ENCODE assay signal across 8 cellular contexts in genomic region chr5:73591102-73591695, GRCh38. TPM values are rescaled to one million over a fixed set of nuclear protein-coding genes. Genes with fewer than 3 reads are reported as not detected.
DNase-seq lines count a peak whose midpoint lies in the region; ATAC-seq, FAIRE-seq and TF ChIP-seq lines count a peak whose summit lies in the region.

No MANE protein-coding gene starts in this region.

- 46 to 56% methylated on average over 4 of the region's 4 CpGs for WGBS in GM23248 (ENCODE audit: low coverage in 1 of 2, low lambda C conversion rate in 2 of 2, missing lambda C conversion rate in 2 of 2), 2 experiments
- 47% methylated on average over 4 of the region's 4 CpGs for WGBS in HepG2 (ENCODE audit: low lambda C conversion rate)

- H3K27ac ChIP-seq in DOHH2 (ENCODE audit: low read depth, low read length) = no peak overlapping the region
- peak overlapping the region; percentile 41 for H3K27ac ChIP-seq in GM23248
- no peak overlapping the region for H3K27ac ChIP-seq in SU-DHL-6 (ENCODE audit: low read depth, low read length)
- no peak overlapping the region for H3K27ac ChIP-seq in HepG2 (ENCODE audit: extremely low read length, insufficient read depth, low read length)

- no peak for TF ChIP-seq POLR2A in HepG2 (IDR thresholded peaks at IDR 0.05; ENCODE audit: insufficient read depth in 1 of 2, low read depth in 2 of 2, low read length in 2 of 2)

- no peak overlapping the region for H3K9ac ChIP-seq in GM23248
- H3K9ac ChIP-seq in SU-DHL-6 (ENCODE audit: low read length) = no peak overlapping the region
- no peak overlapping the region for H3K9ac ChIP-seq in HepG2 (ENCODE audit: insufficient read depth, low read depth, low read length)

- H3K27me3 ChIP-seq in DOHH2 (ENCODE audit: control insufficient read depth, low read length) = no peaks in the 10 kb centered on the region
- no peaks in the 10 kb centered on the region for H3K27me3 ChIP-seq in GM23248 (replicated peaks; ENCODE audit: insufficient read depth)
- H3K27me3 ChIP-seq in SU-DHL-6 (ENCODE audit: low read length) = no peaks in the 10 kb centered on the region
- H3K27me3 ChIP-seq in HepG2 (ENCODE audit: control insufficient read depth in 1 of 2, insufficient read depth in 2 of 2, low read length in 2 of 2) = no peaks in the 10 kb centered on the region; a peak in 1 of 5 replicates

- H3K9me2 ChIP-seq in DOHH2 (replicated peaks; ENCODE audit: control insufficient read depth, low read length) (no peaks in the 10 kb centered on the region), GM23248 (ENCODE audit: insufficient read depth) (no peaks in the 10 kb centered on the region), SU-DHL-6 (replicated peaks; ENCODE audit: insufficient read depth, low read length) (no peaks in the 10 kb centered on the region)

- H3F3A ChIP-seq in DOHH2 (ENCODE audit: control insufficient read depth, insufficient read depth) (no peaks in the 10 kb centered on the region), GM23248 (ENCODE audit: insufficient read depth) (peaks cover 26% of the 10 kb centered on the region), SU-DHL-6 (ENCODE audit: insufficient read depth) (no peaks in the 10 kb centered on the region)

- ATAC-seq in HepG2 = peak; percentile 77
- ATAC-seq in stimulated activated naive CD8-positive, alpha-beta T cell treated with anti-CD3 and anti-CD28 coated beads, Interleukin-15, Interleukin-2, amounts not matched to agents 100 U/mL and 50 U/mL, for 24 hours = no peak
- ATAC-seq in HG03095 (IDR thresholded peaks at IDR 0.05; ENCODE audit: unreplicated experiment) = no peak

- TF ChIP-seq CTCF in DOHH2 (IDR thresholded peaks at IDR 0.05; ENCODE audit: low read depth, low read length, poor library complexity, severe bottlenecking) (peak; percentile 72), SU-DHL-6 (IDR thresholded peaks at IDR 0.05; ENCODE audit: insufficient read depth, low read length, poor library complexity, severe bottlenecking) (peak; percentile 41), choroid plexus epithelial cell (conservative IDR thresholded peaks at IDR 0.05; ENCODE audit: low read depth, low read length) (peak; percentile 73), HepG2 (CRISPR knock-in tag; IDR thresholded peaks at IDR 0.05) (peak; percentile 78)

- no peak overlapping the region for H2AFZ ChIP-seq in GM23248
- H2AFZ ChIP-seq in SU-DHL-6 (ENCODE audit: low read depth, low read length, severe bottlenecking) = no peak overlapping the region
- no peak overlapping the region for H2AFZ ChIP-seq in HepG2 (ENCODE audit: low read length)

- BruUV-seq in HepG2 (replicated peaks; lab: Mats Ljungman, UMichigan) = no TSS peak

- intact Hi-C loops in HepG2 (cut with micrococcal nuclease; ENCODE audit: unreplicated experiment) = loop anchor here (1.0 to 2.0 kb wide), 4 partner anchors 36 to 201 kb away; partner anchors contain the start of gene ARHGEF28

- no peaks in the 10 kb centered on the region for H3K79me2 ChIP-seq in DOHH2 (ENCODE audit: control insufficient read depth, low read length)
- no peaks in the 10 kb centered on the region for H3K79me2 ChIP-seq in GM23248 (ENCODE audit: insufficient read depth)
- H3K79me2 ChIP-seq in SU-DHL-6 (ENCODE audit: insufficient read depth, low read length) = no peaks in the 10 kb centered on the region
- H3K79me2 ChIP-seq in HepG2 (ENCODE audit: insufficient read depth, low read length) = no peaks in the 10 kb centered on the region

- CTCF ChIA-PET in HepG2 (lab: Yijun Ruan, JAX; ENCODE audit: low intra/inter-chr PET ratio, low total read pairs) = interaction anchor here (1.1 to 3.0 kb wide), 6 partner anchors 40 to 201 kb away, joined by 3 to 37 read pairs (median 4); no protein-coding TSS in a partner anchor

- peak; percentile 81 for TF ChIP-seq RAD21 in HepG2 (CRISPR knock-in tag; IDR thresholded peaks at IDR 0.05)

- peak; percentile 89 for FAIRE-seq in HepG2 (lab: Jason Lieb, UNC)

- H3K4me2 ChIP-seq in DOHH2 (ENCODE audit: low read length) = no peak overlapping the region
- no peak overlapping the region for H3K4me2 ChIP-seq in GM23248 (ENCODE audit: unreplicated experiment)
- no peak overlapping the region for H3K4me2 ChIP-seq in SU-DHL-6 (ENCODE audit: low read depth, low read length, poor library complexity, severe bottlenecking)
- no peak overlapping the region for H3K4me2 ChIP-seq in HepG2 (ENCODE audit: low read depth, low read length)

- no peaks in the 10 kb centered on the region for H3K36me3 ChIP-seq in DOHH2 (ENCODE audit: control insufficient read depth, low read length)
- no peaks in the 10 kb centered on the region for H3K36me3 ChIP-seq in GM23248 (ENCODE audit: low read depth)
- H3K36me3 ChIP-seq in SU-DHL-6 (ENCODE audit: low read length) = no peaks in the 10 kb centered on the region
- no peaks in the 10 kb centered on the region for H3K36me3 ChIP-seq in HepG2 (replicated peaks in 1 of 2; ENCODE audit: control insufficient read depth in 1 of 2, insufficient read depth in 2 of 2, low read length in 2 of 2)

- DNase-seq in GM23248 = peak; percentile 89
- peak; percentile 23 for DNase-seq in NCI-H1436 treated with DMSO at 0.1 percent for 48 hours (lab: John Stamatoyannopoulos, UW)
- DNase-seq in choroid plexus epithelial cell (ENCODE audit: low read depth) = peak; percentile 96
- peak; percentile 79 for DNase-seq in HepG2 (ENCODE audit: low spot score)
- DNase-seq in stimulated activated naive CD8-positive, alpha-beta T cell treated with anti-CD3 and anti-CD28 coated beads, Interleukin-15, Interleukin-2, amounts not matched to agents 100 U/mL and 50 U/mL, for 24 hours = peak; percentile 44

- H3K4me1 ChIP-seq in DOHH2 (ENCODE audit: control insufficient read depth, low read length) (no peaks in the 10 kb centered on the region), GM23248 (ENCODE audit: insufficient read depth) (peaks cover 26% of the 10 kb centered on the region), HepG2 (ENCODE audit: insufficient read depth, low read length) (peaks cover 9% of the 10 kb centered on the region)

- H3K9me3 ChIP-seq in DOHH2 (ENCODE audit: control insufficient read depth, insufficient read depth, low read length) (no peaks in the 10 kb centered on the region), GM23248 (ENCODE audit: low read depth) (no peaks in the 10 kb centered on the region), SU-DHL-6 (ENCODE audit: insufficient read depth, low read length) (no peaks in the 10 kb centered on the region), HepG2 (ENCODE audit: low read length) (no peaks in the 10 kb centered on the region)

- no peaks in the 10 kb centered on the region for H4K20me1 ChIP-seq in DOHH2 (ENCODE audit: control insufficient read depth, insufficient read depth, low read depth, low read length)
- H4K20me1 ChIP-seq in GM23248 (ENCODE audit: insufficient read depth) = no peaks in the 10 kb centered on the region
- no peaks in the 10 kb centered on the region for H4K20me1 ChIP-seq in SU-DHL-6 (ENCODE audit: low read depth, low read length)
- H4K20me1 ChIP-seq in HepG2 (ENCODE audit: insufficient read depth, low read length) = no peaks in the 10 kb centered on the region

- POLR2A ChIA-PET in HepG2 (lab: Yijun Ruan, JAX) = interaction anchor here (1.3 to 2.5 kb wide), 2 partner anchors 33 to 232 kb away, joined by 3 to 11 read pairs; no protein-coding TSS in a partner anchor

- in situ Hi-C loops in GM23248 (cut with MboI) (loop anchor here (5.0 to 25.0 kb wide), 2 partner anchors 201 to 1071 kb away; no protein-coding TSS in a partner anchor), HepG2 (cut with HindIII; ENCODE audit: extremely low pct_ligation_motif_present, low pct_unique_long_range_greater_than_20kb) (loop anchor here (10.0 kb wide), 1 partner anchor 104 kb away; no protein-coding TSS in a partner anchor)

- H3K4me3 ChIP-seq in DOHH2 (ENCODE audit: low read length) = no peak overlapping the region
- H3K4me3 ChIP-seq in GM23248 = no peak overlapping the region
- no peak overlapping the region for H3K4me3 ChIP-seq in SU-DHL-6 (ENCODE audit: insufficient read depth, low read length, poor library complexity, severe bottlenecking)
- H3K4me3 ChIP-seq in choroid plexus epithelial cell (ENCODE audit: low read depth, low read length) = no peak overlapping the region
- H3K4me3 ChIP-seq in HepG2 (replicated peaks in 1 of 3; ENCODE audit: insufficient read depth in 1 of 3, low read depth in 2 of 3, low read length in 3 of 3) = no peak overlapping the region

- TF ChIP-seq EP300 in HepG2 (IDR thresholded peaks at IDR 0.05; ENCODE audit: low read depth in 2 of 2, low read length in 2 of 2) (no peak), HepG2 (CRISPR knock-in tag; IDR thresholded peaks at IDR 0.05; ENCODE audit: borderline replicate concordance) (no peak)

RNA-seq across cellular contexts. Expression of gene UTP15, which starts 25.7 kb away (rescaled TPM):
- 12.6 and 26.2 TPM in 2 replicates for total RNA-seq in GM23248 (2014; rRNA removed; shearing (Covaris generic))
- polyA plus RNA-seq in GM23248 (2016; fragmentation: Nextera tagmentation; extraction: Ambion mirVana) (13.0 and 13.9 TPM in 2 replicates), HepG2 (2011; rRNA removed) (6.6 and 7.3 TPM in 2 replicates)
- 35.8 and 45.2 TPM in 2 replicates for total RNA-seq in HepG2 (2016; rRNA removed; fragmentation: Illumina TruSeq; extraction: Trizol)
- total RNA-seq in HepG2 (2016; cell fraction: cytosol; rRNA removed; fragmentation: Illumina TruSeq; extraction: Trizol; ENCODE audit: low read depth) = 9.3 and 9.4 TPM in 2 replicates
- 33.6 and 44.5 TPM in 2 replicates for total RNA-seq in HepG2 (2016; cell fraction: insoluble cytoplasmic fraction; rRNA removed; fragmentation: Illumina TruSeq; extraction: Trizol)
- 14.1 and 14.4 TPM in 2 replicates for total RNA-seq in HepG2 (2016; cell fraction: membrane; rRNA removed; fragmentation: Illumina TruSeq; extraction: Trizol)
- total RNA-seq in HepG2 (2016; cell fraction: nucleus; rRNA removed; fragmentation: Illumina TruSeq; extraction: Trizol) = 58.1 and 62.5 TPM in 2 replicates
- polyA plus RNA-seq in HepG2 (2011; cell fraction: cytosol; rRNA removed) = 4.4 and 6.0 TPM in 2 replicates
- 19.6 and 25.1 TPM in 2 replicates for polyA plus RNA-seq in HepG2 (2011; cell fraction: nucleus; rRNA removed)
- 9.0 and 10.2 TPM in 2 replicates for polyA plus RNA-seq in HepG2 (2012)
- 1.3 and 1.7 TPM in 2 replicates for polyA plus RNA-seq in HepG2 (2016; cell fraction: cytosol; fragmentation: Illumina TruSeq; extraction: Trizol; ENCODE audit: low read depth)
- polyA plus RNA-seq in HepG2 (2016; cell fraction: insoluble cytoplasmic fraction; fragmentation: Illumina TruSeq; extraction: Trizol; ENCODE audit: low read depth) = 27.4 and 29.0 TPM in 2 replicates
- polyA plus RNA-seq in HepG2 (2016; cell fraction: membrane; fragmentation: Illumina TruSeq; extraction: Trizol; ENCODE audit: low read depth) = 3.1 and 4.2 TPM in 2 replicates
- 37.7 and 39.2 TPM in 2 replicates for polyA plus RNA-seq in HepG2 (2016; cell fraction: nucleus; fragmentation: Illumina TruSeq; extraction: Trizol; ENCODE audit: insufficient read depth, low read depth)
- 18.6 and 39.5 TPM in 2 replicates for polyA minus RNA-seq in HepG2 (2011; rRNA and poly(A)+ RNA removed; ENCODE audit: low replicate concordance)
- polyA minus RNA-seq in HepG2 (2011; cell fraction: cytosol; rRNA and poly(A)+ RNA removed) = 7.6 and 9.8 TPM in 2 replicates
- polyA minus RNA-seq in HepG2 (2011; cell fraction: nucleus; rRNA and poly(A)+ RNA removed) = 85.7 and 89.2 TPM in 2 replicates

RNA-seq across cellular contexts. Expression of gene ANKRA2, which starts 25.8 kb away (rescaled TPM):
- total RNA-seq in GM23248 (2014; rRNA removed; shearing (Covaris generic)) = 23.6 and 54.3 TPM in 2 replicates
- polyA plus RNA-seq in GM23248 (2016; fragmentation: Nextera tagmentation; extraction: Ambion mirVana) (30.2 and 32.5 TPM in 2 replicates), HepG2 (2011; rRNA removed) (29.4 and 33.6 TPM in 2 replicates)
- 20.4 and 23.6 TPM in 2 replicates for total RNA-seq in HepG2 (2016; rRNA removed; fragmentation: Illumina TruSeq; extraction: Trizol)
- total RNA-seq in HepG2 (2016; cell fraction: cytosol; rRNA removed; fragmentation: Illumina TruSeq; extraction: Trizol; ENCODE audit: low read depth) = 3.9 and 5.1 TPM in 2 replicates
- 23.6 TPM in 2 replicates for total RNA-seq in HepG2 (2016; cell fraction: insoluble cytoplasmic fraction; rRNA removed; fragmentation: Illumina TruSeq; extraction: Trizol)
- 11.2 and 13.3 TPM in 2 replicates for total RNA-seq in HepG2 (2016; cell fraction: membrane; rRNA removed; fragmentation: Illumina TruSeq; extraction: Trizol)
- total RNA-seq in HepG2 (2016; cell fraction: nucleus; rRNA removed; fragmentation: Illumina TruSeq; extraction: Trizol) = 35.7 and 36.1 TPM in 2 replicates
- 10.6 and 13.7 TPM in 2 replicates for polyA plus RNA-seq in HepG2 (2011; cell fraction: cytosol; rRNA removed)
- 41.0 and 45.4 TPM in 2 replicates for polyA plus RNA-seq in HepG2 (2011; cell fraction: nucleus; rRNA removed)
- polyA plus RNA-seq in HepG2 (2012) = 25.6 and 31.0 TPM in 2 replicates
- 1.8 and 2.9 TPM in 2 replicates for polyA plus RNA-seq in HepG2 (2016; cell fraction: cytosol; fragmentation: Illumina TruSeq; extraction: Trizol; ENCODE audit: low read depth)
- 19.0 and 20.5 TPM in 2 replicates for polyA plus RNA-seq in HepG2 (2016; cell fraction: insoluble cytoplasmic fraction; fragmentation: Illumina TruSeq; extraction: Trizol; ENCODE audit: low read depth)
- polyA plus RNA-seq in HepG2 (2016; cell fraction: membrane; fragmentation: Illumina TruSeq; extraction: Trizol; ENCODE audit: low read depth) = 5.4 and 6.3 TPM in 2 replicates
- 42.7 and 49.0 TPM in 2 replicates for polyA plus RNA-seq in HepG2 (2016; cell fraction: nucleus; fragmentation: Illumina TruSeq; extraction: Trizol; ENCODE audit: insufficient read depth, low read depth)
- 1.5 and 8.7 TPM in 2 replicates for polyA minus RNA-seq in HepG2 (2011; rRNA and poly(A)+ RNA removed; ENCODE audit: low replicate concordance)
- 11.2 and 12.4 TPM in 2 replicates for polyA minus RNA-seq in HepG2 (2011; cell fraction: cytosol; rRNA and poly(A)+ RNA removed)
- 61.2 and 67.1 TPM in 2 replicates for polyA minus RNA-seq in HepG2 (2011; cell fraction: nucleus; rRNA and poly(A)+ RNA removed)

RNA-seq across cellular contexts. Expression of gene ARHGEF28, which starts 34.8 kb away (rescaled TPM):
- total RNA-seq in GM23248 (2014; rRNA removed; shearing (Covaris generic)) = 8.9 and 9.6 TPM in 2 replicates
- polyA plus RNA-seq in GM23248 (2016; fragmentation: Nextera tagmentation; extraction: Ambion mirVana) = 4.6 and 5.0 TPM in 2 replicates
- 34.1 and 36.7 TPM in 2 replicates for total RNA-seq in HepG2 (2016; rRNA removed; fragmentation: Illumina TruSeq; extraction: Trizol)
- total RNA-seq in HepG2 (2016; cell fraction: cytosol; rRNA removed; fragmentation: Illumina TruSeq; extraction: Trizol; ENCODE audit: low read depth) = 24.5 and 25.4 TPM in 2 replicates
- 31.7 and 34.4 TPM in 2 replicates for total RNA-seq in HepG2 (2016; cell fraction: insoluble cytoplasmic fraction; rRNA removed; fragmentation: Illumina TruSeq; extraction: Trizol)
- 12.5 and 13.4 TPM in 2 replicates for total RNA-seq in HepG2 (2016; cell fraction: membrane; rRNA removed; fragmentation: Illumina TruSeq; extraction: Trizol)
- total RNA-seq in HepG2 (2016; cell fraction: nucleus; rRNA removed; fragmentation: Illumina TruSeq; extraction: Trizol) = 68.4 and 71.0 TPM in 2 replicates
- polyA plus RNA-seq in HepG2 (2011; rRNA removed) = 15.0 and 17.4 TPM in 2 replicates
- 8.9 and 10.6 TPM in 2 replicates for polyA plus RNA-seq in HepG2 (2011; cell fraction: cytosol; rRNA removed)
- polyA plus RNA-seq in HepG2 (2011; cell fraction: nucleus; rRNA removed) = 37.6 and 39.6 TPM in 2 replicates
- 21.7 and 22.1 TPM in 2 replicates for polyA plus RNA-seq in HepG2 (2012)
- 1.3 and 1.4 TPM in 2 replicates for polyA plus RNA-seq in HepG2 (2016; cell fraction: cytosol; fragmentation: Illumina TruSeq; extraction: Trizol; ENCODE audit: low read depth)
- 19.3 and 20.1 TPM in 2 replicates for polyA plus RNA-seq in HepG2 (2016; cell fraction: insoluble cytoplasmic fraction; fragmentation: Illumina TruSeq; extraction: Trizol; ENCODE audit: low read depth)
- polyA plus RNA-seq in HepG2 (2016; cell fraction: membrane; fragmentation: Illumina TruSeq; extraction: Trizol; ENCODE audit: low read depth) = 2.5 and 2.8 TPM in 2 replicates
- 33.5 and 34.3 TPM in 2 replicates for polyA plus RNA-seq in HepG2 (2016; cell fraction: nucleus; fragmentation: Illumina TruSeq; extraction: Trizol; ENCODE audit: insufficient read depth, low read depth)
- 7.5 and 73.0 TPM in 2 replicates for polyA minus RNA-seq in HepG2 (2011; rRNA and poly(A)+ RNA removed; ENCODE audit: low replicate concordance)
- 33.6 and 40.2 TPM in 2 replicates for polyA minus RNA-seq in HepG2 (2011; cell fraction: cytosol; rRNA and poly(A)+ RNA removed)
- 304 and 307 TPM in 2 replicates for polyA minus RNA-seq in HepG2 (2011; cell fraction: nucleus; rRNA and poly(A)+ RNA removed)

Comparison
In these comparisons a context has a peak if more than half of its experiments do, and no peak if none do; other contexts are left out.
1. DNase-seq: peak in every context shown above with its lines; median percentile 96 in choroid plexus epithelial cell; 89 in GM23248; 79 in HepG2; 44 in stimulated activated naive CD8-positive, alpha-beta T cell treated with anti-CD3 and anti-CD28 coated beads, Interleukin-15, Interleukin-2, amounts not matched to agents 100 U/mL and 50 U/mL, for 24 hours; 23 in NCI-H1436 treated with DMSO at 0.1 percent for 48 hours.